Comparison of ENCODE assay signal across 23 cellular contexts in the genomic region with DNA sequence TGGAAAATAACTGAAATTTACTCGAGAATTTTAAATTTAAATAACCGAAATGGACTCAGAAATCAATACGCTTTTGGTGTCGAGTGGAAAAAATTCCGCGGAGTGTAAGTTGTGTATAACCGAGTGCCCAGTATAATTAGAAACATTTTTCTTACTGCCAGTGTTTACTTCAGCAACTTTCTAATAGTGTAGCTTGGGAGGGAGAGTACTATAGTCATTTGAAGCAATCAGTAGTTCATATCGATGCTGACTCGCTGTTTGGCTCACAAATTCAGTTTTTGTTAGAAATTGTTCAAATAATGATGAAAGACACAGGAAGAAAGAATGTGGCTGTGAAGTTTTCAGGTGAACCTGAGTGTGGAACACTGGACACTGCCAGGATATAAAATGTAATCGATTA.
DNase-seq lines count a peak whose midpoint lies in the region; ATAC-seq, FAIRE-seq and TF ChIP-seq lines count a peak whose summit lies in the region.
"Had no signal": no experiment of that assay in that cellular context is flagged by ENCODE, and none has a peak within 500 bp of the region (broad histone marks: within the 10 kb centered on the region; RNA-seq: fewer than 3 reads in every experiment).

No MANE protein-coding gene starts in this region.

- H3K27ac ChIP-seq in endodermal cell (ENCODE audit: low read depth, low read length) (no peak overlapping the region), pancreas (no peak overlapping the region)
- H3K27ac ChIP-seq: BLaER1 had no signal

- 86 to 95% methylated on average over 3 to 10 of the region's 10 CpGs for WGBS in endodermal cell (ENCODE audit: insufficient coverage in 1 of 2, insufficient read length in 1 of 2), 2 experiments
- 28 to 32% methylated on average over 10 of the region's 10 CpGs for WGBS in pancreas, 2 donors

- intact Hi-C loops in pancreas (cut with DNase I): no loop called here

- no peak for FAIRE-seq in pancreas (lab: Jason Lieb, UNC)
- FAIRE-seq: A204.1, G401.6, GM12891, GM19239 had no signal

- H3K27me3 ChIP-seq in endodermal cell (ENCODE audit: control insufficient read depth, insufficient read depth, low read length, poor library complexity, severe bottlenecking) (no peaks in the 10 kb centered on the region), pancreas (no peaks in the 10 kb centered on the region)
- H3K27me3 ChIP-seq: BE2C, BLaER1 had no signal

- no peaks in the 10 kb centered on the region for H3K4me1 ChIP-seq in endodermal cell (ENCODE audit: control insufficient read depth, insufficient read depth, low read length)
- H3K4me1 ChIP-seq in pancreas: peaks cover 0 to 4% (median 0%) of the 10 kb centered on the region in 3 donors
- H3K4me1 ChIP-seq: BE2C, BLaER1 had no signal

- no peak overlapping the region for H3K9ac ChIP-seq in endodermal cell (ENCODE audit: extremely low read depth, low read length, poor library complexity, severe bottlenecking)
- H3K9ac ChIP-seq: BLaER1 had no signal

- no peaks in the 10 kb centered on the region for H3K27me3 Mint-ChIP-seq in endodermal cell (ENCODE audit: insufficient read depth)
- H3K27me3 Mint-ChIP-seq: CD4-positive, CD25-positive, alpha-beta regulatory T cell had no signal

- H3K27ac Mint-ChIP-seq in endodermal cell: no peak overlapping the region
- H3K27ac Mint-ChIP-seq: CD14-positive monocyte; CD4-positive, alpha-beta memory T cell; CD8-positive, alpha-beta memory T cell had no signal

- ATAC-seq in pancreas: peak; percentile 49 to 64 (median 58)
- no peak for ATAC-seq in GM21528 (IDR thresholded peaks at IDR 0.05; ENCODE audit: low FRiP score, unreplicated experiment)

- DNase-seq in endodermal cell (peak; percentile 3), pancreas (no peak), nucleus accumbens (lab: John Stamatoyannopoulos, UW) (no peak), mesenteric fat pad (ENCODE audit: low spot score) (no peak)
- DNase-seq: 8988T; ACHN; BE2C; C1 segment of cervical spinal cord; CD4-positive, alpha-beta memory T cell; CD4-positive, CD25-positive, alpha-beta regulatory T cell; CD8-positive, alpha-beta memory T cell; COR-L47; DMS 273 treated with DMSO at 0.1 percent for 48 hours; DMS153; DMS79 treated with DMSO at 0.1 percent for 48 hours; GF-D8 had no signal

- TF ChIP-seq CTCF in endodermal cell (conservative IDR thresholded peaks at IDR 0.05) (no peak), pancreas (IDR thresholded peaks at IDR 0.05) (no peak)

- H3K4me3 Mint-ChIP-seq in endodermal cell: no peak overlapping the region
- H3K4me3 Mint-ChIP-seq: CD14-positive monocyte; CD4-positive, alpha-beta memory T cell; CD4-positive, CD25-positive, alpha-beta regulatory T cell; CD8-positive, alpha-beta memory T cell had no signal

- no peaks in the 10 kb centered on the region for H3K4me1 Mint-ChIP-seq in endodermal cell
- H3K4me1 Mint-ChIP-seq: CD14-positive monocyte; CD4-positive, alpha-beta memory T cell; CD4-positive, CD25-positive, alpha-beta regulatory T cell; CD8-positive, alpha-beta memory T cell had no signal

- H3K36me3 ChIP-seq in endodermal cell (ENCODE audit: control insufficient read depth, insufficient read depth, low read length) (no peaks in the 10 kb centered on the region), pancreas (no peaks in the 10 kb centered on the region)
- H3K36me3 ChIP-seq: BE2C, BLaER1 had no signal

- peaks cover 29% of the 10 kb centered on the region for H3K36me3 Mint-ChIP-seq in endodermal cell (ENCODE audit: low read depth)
- H3K36me3 Mint-ChIP-seq: CD14-positive monocyte; CD4-positive, alpha-beta memory T cell; CD4-positive, CD25-positive, alpha-beta regulatory T cell; CD8-positive, alpha-beta memory T cell had no signal

- H3K9me3 ChIP-seq in endodermal cell (ENCODE audit: control insufficient read depth, low read length) (peaks cover 8% of the 10 kb centered on the region), pancreas (no peaks in the 10 kb centered on the region)

- no peak overlapping the region for H3K4me3 ChIP-seq in endodermal cell (ENCODE audit: low read length)
- H3K4me3 ChIP-seq in pancreas: no peak overlapping the region
- H3K4me3 ChIP-seq: BLaER1 had no signal

- H3K9me3 Mint-ChIP-seq in endodermal cell: peaks cover 27% of the 10 kb centered on the region
